20 cellular contexts compared by ENCODE assay signal in genomic region chr17:51921500-51921899, GRCh38.
DNase-seq lines count a peak whose midpoint lies in the region; ATAC-seq and TF ChIP-seq lines count a peak whose summit lies in the region.
"Had no signal": no experiment of that assay in that cellular context is flagged by ENCODE, and none has a peak within 500 bp of the region (broad histone marks: within the 10 kb centered on the region; RNA-seq: fewer than 3 reads in every experiment).

No MANE protein-coding gene starts in this region.

- CTCF ChIA-PET in OCI-LY7 (lab: Charles Lee; ENCODE audit: unreplicated experiment) = no interaction called here

- H3K27me3 ChIP-seq in NT2/D1 (ENCODE audit: insufficient read depth, insufficient read length) = no peaks in the 10 kb centered on the region
- H3K27me3 ChIP-seq: BE2C had no signal

- no peaks in the 10 kb centered on the region for H3K36me3 ChIP-seq in NT2/D1 (ENCODE audit: insufficient read depth, insufficient read length, low read length)
- no peaks in the 10 kb centered on the region for H3K36me3 ChIP-seq in OCI-LY7 (ENCODE audit: insufficient read depth, low read length)
- H3K36me3 ChIP-seq: BE2C, HAP-1 had no signal

- POLR2A ChIA-PET in OCI-LY7 (lab: Charles Lee) = no interaction called here

- H3K4me1 Mint-ChIP-seq in activated T-cell treated with anti-CD3 and anti-CD28 coated beads, Interleukin-2, amount 50 U/mL, for 24 hours (ENCODE audit: low read depth) = no peaks in the 10 kb centered on the region
- H3K4me1 Mint-ChIP-seq: CD4-positive, CD25-positive, alpha-beta regulatory T cell; CD8-positive, alpha-beta memory T cell had no signal

- no peaks in the 10 kb centered on the region for H3K9me2 ChIP-seq in OCI-LY7 (ENCODE audit: insufficient read depth, low read length)

- no peak overlapping the region for H2AFZ ChIP-seq in OCI-LY7 (ENCODE audit: low read length)

- no peak overlapping the region for H3K9ac ChIP-seq in NT2/D1 (ENCODE audit: insufficient read length, low read depth)

- H4K20me1 ChIP-seq in OCI-LY7 (ENCODE audit: insufficient read depth, low read length) = no peaks in the 10 kb centered on the region

- H3K9me3 ChIP-seq in NT2/D1 (ENCODE audit: insufficient read depth, low read length) (no peaks in the 10 kb centered on the region), OCI-LY7 (ENCODE audit: low read length) (no peaks in the 10 kb centered on the region)
- H3K9me3 ChIP-seq: BE2C, HAP-1 had no signal

- no peaks in the 10 kb centered on the region for H3K36me3 Mint-ChIP-seq in activated T-cell treated with anti-CD3 and anti-CD28 coated beads, Interleukin-2, amount 50 U/mL, for 24 hours (ENCODE audit: low read depth)
- H3K36me3 Mint-ChIP-seq: CD4-positive, CD25-positive, alpha-beta regulatory T cell; CD8-positive, alpha-beta memory T cell had no signal

- H3K4me3 ChIP-seq in NT2/D1 (ENCODE audit: insufficient read length, low read depth) = no peak overlapping the region
- no peak overlapping the region for H3K4me3 ChIP-seq in OCI-LY7 (ENCODE audit: low read depth, low read length, poor library complexity, severe bottlenecking)
- H3K4me3 ChIP-seq: GM12878, HAP-1, K562 had no signal

- peaks cover 4% of the 10 kb centered on the region for H3K27me3 Mint-ChIP-seq in activated T-cell treated with anti-CD3 and anti-CD28 coated beads, Interleukin-2, amount 50 U/mL, for 24 hours

- H3K4me1 ChIP-seq in NT2/D1 (ENCODE audit: insufficient read depth, insufficient read length) = no peaks in the 10 kb centered on the region
- H3K4me1 ChIP-seq in OCI-LY7 (ENCODE audit: insufficient read depth, low read length, poor library complexity, severe bottlenecking) = no peaks in the 10 kb centered on the region
- H3K4me1 ChIP-seq: BE2C, HAP-1 had no signal

- intact Hi-C loops in OCI-LY7 (cut with micrococcal nuclease; ENCODE audit: unreplicated experiment) = no loop called here

- H3K4me2 ChIP-seq in OCI-LY7 (ENCODE audit: low read length) = no peak overlapping the region

- ATAC-seq in GM18870 (IDR thresholded peaks at IDR 0.05; ENCODE audit: unreplicated experiment) (peak; percentile 57), HG03521 (IDR thresholded peaks at IDR 0.05; ENCODE audit: unreplicated experiment) (no peak)
- ATAC-seq: GM12878, K562 had no signal

- no peak overlapping the region for H3K27ac Mint-ChIP-seq in activated T-cell treated with anti-CD3 and anti-CD28 coated beads, Interleukin-2, amount 50 U/mL, for 24 hours
- H3K27ac Mint-ChIP-seq: CD4-positive, CD25-positive, alpha-beta regulatory T cell; CD8-positive, alpha-beta memory T cell had no signal

- no peaks in the 10 kb centered on the region for H3K9me3 Mint-ChIP-seq in activated T-cell treated with anti-CD3 and anti-CD28 coated beads, Interleukin-2, amount 50 U/mL, for 24 hours

- no peak for TF ChIP-seq CTCF in OCI-LY7 (conservative IDR thresholded peaks at IDR 0.05; ENCODE audit: low read length)

- no TSS peak for BruUV-seq in OCI-LY7 (replicated peaks; lab: Mats Ljungman, UMichigan)

- H3K4me3 Mint-ChIP-seq in activated T-cell treated with anti-CD3 and anti-CD28 coated beads, Interleukin-2, amount 50 U/mL, for 24 hours = no peak overlapping the region
- H3K4me3 Mint-ChIP-seq: CD4-positive, CD25-positive, alpha-beta regulatory T cell; CD8-positive, alpha-beta memory T cell had no signal

- no peaks in the 10 kb centered on the region for H3K79me2 ChIP-seq in OCI-LY7 (ENCODE audit: insufficient read depth, low read depth, low read length)

- DNase-seq in NT2/D1 (ENCODE audit: low read depth, low spot score) = peak; percentile 15
- DNase-seq in iPS-NIHi7 (ENCODE audit: extremely low spot score) = peak; percentile 14
- no peak for DNase-seq in activated T-cell treated with anti-CD3 and anti-CD28 coated beads, Interleukin-2, amount 50 U/mL, for 24 hours
- DNase-seq in OCI-LY7 (ENCODE audit: low spot score) = no peak
- DNase-seq in EL = no peak
- DNase-seq: ACHN; BE2C; C1 segment of cervical spinal cord; CD4-positive, CD25-positive, alpha-beta regulatory T cell; CD8-positive, alpha-beta memory T cell; COR-L47; DMS 273 treated with DMSO at 0.1 percent for 48 hours; DMS79 treated with DMSO at 0.1 percent for 48 hours; GOT3; IMR-90 had no signal

- no peak overlapping the region for H3K27ac ChIP-seq in OCI-LY7 (ENCODE audit: low read depth, low read length, poor library complexity, severe bottlenecking)

Comparison
In these comparisons a context has a peak if more than half of its experiments do, and no peak if none do; other contexts are left out.
1. DNase-seq: peak in NT2/D1 (single experiment) and iPS-NIHi7 (single experiment); none in activated T-cell treated with anti-CD3 and anti-CD28 coated beads, Interleukin-2, amount 50 U/mL, for 24 hours (single experiment), OCI-LY7 (single experiment) and EL (single experiment).